In genomic region chr16:27239026-27239425, GRCh38 we compare ENCODE assay signal across 19 cellular contexts. TPM values are rescaled to one million over a fixed set of nuclear protein-coding genes. Genes with fewer than 3 reads are reported as not detected.
DNase-seq lines count a peak whose midpoint lies in the region; ATAC-seq and TF ChIP-seq lines count a peak whose summit lies in the region.
"Had no signal": no experiment of that assay in that cellular context is flagged by ENCODE, and none has a peak within 500 bp of the region (broad histone marks: within the 10 kb centered on the region; RNA-seq: fewer than 3 reads in every experiment).

No MANE protein-coding gene starts in this region.

- POLR2A ChIA-PET in activated naive CD8-positive, alpha-beta T cell treated with anti-CD3 and anti-CD28 coated beads, Interleukin-2, amount 10 ng/mL, durations not matched to agents 7 days and 5 days (lab: Charles Lee) = interaction anchor here (0.6 to 16.5 kb wide), 6 partner anchors 11 to 80 kb away, joined by 3 to 275 read pairs (median 4); no protein-coding TSS in a partner anchor

- H3K4me3 Mint-ChIP-seq in CD4-positive, CD25-positive, alpha-beta regulatory T cell = peak overlapping the region in 1 of 4 donors; percentile 10
- no peak overlapping the region for H3K4me3 Mint-ChIP-seq in activated naive CD8-positive, alpha-beta T cell treated with anti-CD3 and anti-CD28 coated beads, Interleukin-2, amount 10 ng/mL, durations not matched to agents 7 days and 5 days
- peak overlapping the region; percentile 76 for H3K4me3 Mint-ChIP-seq in natural killer cell
- H3K4me3 Mint-ChIP-seq in progenitor cell of endocrine pancreas (ENCODE audit: low read depth) = no peak overlapping the region

- H3K27me3 Mint-ChIP-seq in CD4-positive, CD25-positive, alpha-beta regulatory T cell = no peaks in the 10 kb centered on the region
- H3K27me3 Mint-ChIP-seq in activated naive CD8-positive, alpha-beta T cell treated with anti-CD3 and anti-CD28 coated beads, Interleukin-2, amount 10 ng/mL, durations not matched to agents 7 days and 5 days = no peaks in the 10 kb centered on the region
- H3K27me3 Mint-ChIP-seq in natural killer cell (ENCODE audit: low read depth in 2 of 2) (no peaks in the 10 kb centered on the region), progenitor cell of endocrine pancreas (peaks cover 5% of the 10 kb centered on the region)

- no peaks in the 10 kb centered on the region for H3K36me3 ChIP-seq in CD4-positive, CD25-positive, alpha-beta regulatory T cell (ENCODE audit: control insufficient read depth, insufficient read depth, low read length)
- H3K36me3 ChIP-seq in KOPT-K1 (ENCODE audit: insufficient read depth, low read length) = no peaks in the 10 kb centered on the region
- H3K36me3 ChIP-seq: breast epithelium, uterus, WERI-Rb-1 had no signal

- intact Hi-C loops in natural killer cell (cut with micrococcal nuclease) = no loop called here

- DNase-seq in CD4-positive, CD25-positive, alpha-beta regulatory T cell = no peak
- DNase-seq in activated naive CD8-positive, alpha-beta T cell treated with anti-CD3 and anti-CD28 coated beads, Interleukin-2, amount 10 ng/mL, durations not matched to agents 7 days and 5 days = peak; percentile 25
- DNase-seq in natural killer cell = no peak
- no peak for DNase-seq in NCI-H2227 (lab: John Stamatoyannopoulos, UW; ENCODE audit: unreplicated experiment)
- DNase-seq in progenitor cell of endocrine pancreas (ENCODE audit: low spot score, unreplicated experiment) = no peak
- no peak for DNase-seq in T1000 (lab: John Stamatoyannopoulos, UW)
- DNase-seq: activated gamma-delta T cell; foreskin keratinocyte; MM.1S; NCI-H1930; NCI-H524 treated with DMSO at 0.1 percent for 48 hours; PC-3; stimulated activated CD4-positive, alpha-beta T cell treated with anti-CD3 and anti-CD28 coated beads, Interleukin-4, amount 100 ng/mL, for 24 hours; WERI-Rb-1 had no signal

- H3K9me3 Mint-ChIP-seq in CD4-positive, CD25-positive, alpha-beta regulatory T cell = no peaks in the 10 kb centered on the region
- no peaks in the 10 kb centered on the region for H3K9me3 Mint-ChIP-seq in activated naive CD8-positive, alpha-beta T cell treated with anti-CD3 and anti-CD28 coated beads, Interleukin-2, amount 10 ng/mL, durations not matched to agents 7 days and 5 days
- no peaks in the 10 kb centered on the region for H3K9me3 Mint-ChIP-seq in natural killer cell
- H3K9me3 Mint-ChIP-seq in progenitor cell of endocrine pancreas (ENCODE audit: low read depth) = no peaks in the 10 kb centered on the region

- H3K4me3 ChIP-seq in CD4-positive, CD25-positive, alpha-beta regulatory T cell (ENCODE audit: low read depth, low read length) = no peak overlapping the region
- H3K4me3 ChIP-seq: breast epithelium, lung, uterus had no signal

- no peaks in the 10 kb centered on the region for H3K9me3 ChIP-seq in CD4-positive, CD25-positive, alpha-beta regulatory T cell (ENCODE audit: control insufficient read depth in 2 of 2, low read length in 2 of 2)
- H3K9me3 ChIP-seq in KOPT-K1 (ENCODE audit: insufficient read depth, low read length, poor library complexity, severe bottlenecking) = no peaks in the 10 kb centered on the region
- H3K9me3 ChIP-seq: breast epithelium, uterus had no signal

- peaks cover 4% of the 10 kb centered on the region for H3K36me3 Mint-ChIP-seq in CD4-positive, CD25-positive, alpha-beta regulatory T cell
- peaks cover 12% of the 10 kb centered on the region for H3K36me3 Mint-ChIP-seq in activated naive CD8-positive, alpha-beta T cell treated with anti-CD3 and anti-CD28 coated beads, Interleukin-2, amount 10 ng/mL, durations not matched to agents 7 days and 5 days
- H3K36me3 Mint-ChIP-seq in natural killer cell (no peaks in the 10 kb centered on the region), progenitor cell of endocrine pancreas (ENCODE audit: insufficient read depth) (peaks cover 1% of the 10 kb centered on the region)

- H3K27me3 ChIP-seq in CD4-positive, CD25-positive, alpha-beta regulatory T cell (ENCODE audit: control insufficient read depth, insufficient read depth, low read length) = no peaks in the 10 kb centered on the region
- H3K27me3 ChIP-seq: breast epithelium, foreskin keratinocyte, uterus had no signal

- ATAC-seq in CD4-positive, CD25-positive, alpha-beta regulatory T cell (ENCODE audit: low read depth in 2 of 2) = no peak
- ATAC-seq in activated naive CD8-positive, alpha-beta T cell treated with anti-CD3 and anti-CD28 coated beads, Interleukin-2, amount 10 ng/mL, durations not matched to agents 7 days and 5 days (ENCODE audit: low read depth) = no peak
- ATAC-seq in natural killer cell (no peak), GM21381 (IDR thresholded peaks at IDR 0.05; ENCODE audit: unreplicated experiment) (no peak)
- ATAC-seq: foreskin keratinocyte, PC-3 had no signal

- peaks cover 55% of the 10 kb centered on the region for H3K4me1 ChIP-seq in CD4-positive, CD25-positive, alpha-beta regulatory T cell (ENCODE audit: control insufficient read depth, insufficient read depth, low read length, poor library complexity, severe bottlenecking)

- peak overlapping the region; percentile 48 for H3K27ac ChIP-seq in CD4-positive, CD25-positive, alpha-beta regulatory T cell (ENCODE audit: insufficient read depth, low read length, poor library complexity, severe bottlenecking)
- peak overlapping the region; percentile 98 for H3K27ac ChIP-seq in KOPT-K1 (ENCODE audit: low read depth, low read length, poor library complexity, severe bottlenecking)
- H3K27ac ChIP-seq: breast epithelium, foreskin keratinocyte, WERI-Rb-1 had no signal

- no peak for TF ChIP-seq CTCF in natural killer cell (IDR thresholded peaks at IDR 0.05)
- TF ChIP-seq CTCF in progenitor cell of endocrine pancreas (IDR thresholded peaks at IDR 0.05; ENCODE audit: unreplicated experiment) = no peak

- peaks cover 29 to 93% (median 57%) of the 10 kb centered on the region in 4 donors for H3K4me1 Mint-ChIP-seq in CD4-positive, CD25-positive, alpha-beta regulatory T cell
- H3K4me1 Mint-ChIP-seq in activated naive CD8-positive, alpha-beta T cell treated with anti-CD3 and anti-CD28 coated beads, Interleukin-2, amount 10 ng/mL, durations not matched to agents 7 days and 5 days = peaks cover 77% of the 10 kb centered on the region
- H3K4me1 Mint-ChIP-seq in natural killer cell (peaks cover 72 to 78% of the 10 kb centered on the region in 2 donors), progenitor cell of endocrine pancreas (ENCODE audit: low read depth) (peaks cover 8% of the 10 kb centered on the region)

- peak overlapping the region; percentile 38 to 99 (median 92) for H3K27ac Mint-ChIP-seq in CD4-positive, CD25-positive, alpha-beta regulatory T cell
- peak overlapping the region; percentile 100 for H3K27ac Mint-ChIP-seq in activated naive CD8-positive, alpha-beta T cell treated with anti-CD3 and anti-CD28 coated beads, Interleukin-2, amount 10 ng/mL, durations not matched to agents 7 days and 5 days
- peak overlapping the region; percentile 94 to 100 for H3K27ac Mint-ChIP-seq in natural killer cell
- no peak overlapping the region for H3K27ac Mint-ChIP-seq in progenitor cell of endocrine pancreas

RNA-seq across cellular contexts. Expression of gene NSMCE1, which starts 29.5 kb away (rescaled TPM):
- 40.0 TPM for total RNA-seq in CD4-positive, CD25-positive, alpha-beta regulatory T cell
- 100 to 1,000 TPM; 128 to 156 (median 138) TPM for polyA plus RNA-seq in CD4-positive, CD25-positive, alpha-beta regulatory T cell
- total RNA-seq in activated naive CD8-positive, alpha-beta T cell treated with anti-CD3 and anti-CD28 coated beads, Interleukin-2, amount 10 ng/mL, durations not matched to agents 7 days and 5 days = 10 to 100 TPM; 69.0 to 75.6 TPM
- 10 to 100 TPM; 29.4 to 42.7 (median 37.7) TPM for total RNA-seq in natural killer cell
- 26.2 and 27.1 TPM in 2 replicates for total RNA-seq in progenitor cell of endocrine pancreas

RNA-seq across cellular contexts. Expression of gene KDM8, which starts 35.7 kb away (rescaled TPM):
- total RNA-seq in CD4-positive, CD25-positive, alpha-beta regulatory T cell = 14.7 TPM
- polyA plus RNA-seq in CD4-positive, CD25-positive, alpha-beta regulatory T cell = 1 to 10 TPM; 2.8 to 8.8 (median 4.3) TPM
- total RNA-seq in activated naive CD8-positive, alpha-beta T cell treated with anti-CD3 and anti-CD28 coated beads, Interleukin-2, amount 10 ng/mL, durations not matched to agents 7 days and 5 days = 10 to 100 TPM; 20.1 to 21.8 TPM
- total RNA-seq in natural killer cell (10 to 100 TPM; 11.4 to 17.9 (median 17.8) TPM), progenitor cell of endocrine pancreas (12.5 and 14.4 TPM in 2 replicates)
